In genomic region chr2:239192975-239193374, GRCh38 we compare ENCODE assay signal across 14 cellular contexts.
"Had no signal": no experiment of that assay in that cellular context is flagged by ENCODE, and none has a peak within 500 bp of the region (broad histone marks: within the 10 kb centered on the region; RNA-seq: fewer than 3 reads in every experiment).

No MANE protein-coding gene starts in this region.

- H3K27me3 ChIP-seq: ascending aorta, cardiac muscle cell had no signal

- H3K9me3 Mint-ChIP-seq: dendritic cell treated with granulocyte-macrophage colony-stimulating factor and Interleukin-4, amounts not matched to agents 40 ng/mL and 50 ng/mL, for 4 days; nephron; stimulated activated naive CD8-positive, alpha-beta T cell treated with anti-CD3 and anti-CD28 coated beads, Interleukin-15, Interleukin-2, amounts not matched to agents 100 ng/mL and 50 ng/mL, for 24 hours had no signal

- H3K4me3 Mint-ChIP-seq: activated CD8-positive, alpha-beta T cell treated with anti-CD3 and anti-CD28 coated beads, Interleukin-2, amount 10 ng/mL, durations not matched to agents 7 days and 5 days; activated naive CD8-positive, alpha-beta T cell; dendritic cell treated with granulocyte-macrophage colony-stimulating factor and Interleukin-4, amounts not matched to agents 40 ng/mL and 50 ng/mL, for 4 days; nephron; stimulated activated naive CD8-positive, alpha-beta T cell treated with anti-CD3 and anti-CD28 coated beads, Interleukin-15, Interleukin-2, amounts not matched to agents 100 ng/mL and 50 ng/mL, for 24 hours had no signal

- H3K27ac ChIP-seq: ascending aorta, cardiac muscle cell had no signal

- ATAC-seq: activated CD8-positive, alpha-beta T cell treated with anti-CD3 and anti-CD28 coated beads, Interleukin-2, amount 10 ng/mL, durations not matched to agents 7 days and 5 days; esophagus mucosa; left lobe of liver had no signal

- H3K27me3 Mint-ChIP-seq: activated naive CD8-positive, alpha-beta T cell; dendritic cell treated with granulocyte-macrophage colony-stimulating factor and Interleukin-4, amounts not matched to agents 40 ng/mL and 50 ng/mL, for 4 days; stimulated activated naive CD8-positive, alpha-beta T cell treated with anti-CD3 and anti-CD28 coated beads, Interleukin-15, Interleukin-2, amounts not matched to agents 100 ng/mL and 50 ng/mL, for 24 hours had no signal

- DNase-seq: activated CD8-positive, alpha-beta T cell treated with anti-CD3 and anti-CD28 coated beads, Interleukin-2, amount 10 ng/mL, durations not matched to agents 7 days and 5 days; activated effector memory CD4-positive, alpha-beta T cell treated with Interleukin-2 at 50 U/mL for 16 hours; mesenchymal stem cell; stimulated activated CD4-positive, alpha-beta T cell treated with anti-CD3 and anti-CD28 coated beads, Interleukin-4, amount 100 ng/mL, for 1 hour; T-helper 9 cell; trophoblast cell had no signal

- H3K4me1 ChIP-seq: ascending aorta had no signal

- H3K27ac Mint-ChIP-seq: activated CD8-positive, alpha-beta T cell treated with anti-CD3 and anti-CD28 coated beads, Interleukin-2, amount 10 ng/mL, durations not matched to agents 7 days and 5 days; activated naive CD8-positive, alpha-beta T cell; dendritic cell treated with granulocyte-macrophage colony-stimulating factor and Interleukin-4, amounts not matched to agents 40 ng/mL and 50 ng/mL, for 4 days; nephron; stimulated activated naive CD8-positive, alpha-beta T cell treated with anti-CD3 and anti-CD28 coated beads, Interleukin-15, Interleukin-2, amounts not matched to agents 100 ng/mL and 50 ng/mL, for 24 hours had no signal

- H3K4me3 ChIP-seq: ascending aorta, cardiac muscle cell had no signal

- H3K36me3 ChIP-seq: cardiac muscle cell had no signal

- H3K9me3 ChIP-seq: ascending aorta had no signal
